In genomic region chr18:22363867-22364463, GRCh38 we compare ENCODE assay signal across 16 cellular contexts. TPM values are rescaled to one million over a fixed set of nuclear protein-coding genes. Genes with fewer than 3 reads are reported as not detected.
DNase-seq lines count a peak whose midpoint lies in the region; ATAC-seq, FAIRE-seq and TF ChIP-seq lines count a peak whose summit lies in the region.
"Had no signal": no experiment of that assay in that cellular context is flagged by ENCODE, and none has a peak within 500 bp of the region (broad histone marks: within the 10 kb centered on the region; RNA-seq: fewer than 3 reads in every experiment).

No MANE protein-coding gene starts in this region.

- H2BK120ac ChIP-seq in mesenchymal stem cell (ENCODE audit: low read depth, low read length), result no peak overlapping the region

- intact Hi-C loops in endothelial cell of umbilical vein (cut with micrococcal nuclease), result no loop called here

- H4K20me1 ChIP-seq in endothelial cell of umbilical vein (replicated peaks; ENCODE audit: control insufficient read depth, extremely low read depth, insufficient read depth, low read length), result no peaks in the 10 kb centered on the region

- no peak for TF ChIP-seq POLR2A in endothelial cell of umbilical vein (IDR thresholded peaks at IDR 0.05; ENCODE audit: low read depth, low read length)

- no peak overlapping the region for H2BK12ac ChIP-seq in mesenchymal stem cell (ENCODE audit: low read length in 2 of 2)

- no peaks in the 10 kb centered on the region for H3K79me1 ChIP-seq in mesenchymal stem cell (replicated peaks; ENCODE audit: low read length, poor library complexity, severe bottlenecking)

- BruUV-seq in endothelial cell of umbilical vein (replicated peaks; lab: Mats Ljungman, UMichigan), result no TSS peak

- H2BK15ac ChIP-seq in mesenchymal stem cell (ENCODE audit: low read depth, poor library complexity, severe bottlenecking), result no peak overlapping the region

- H3K27me3 ChIP-seq in endothelial cell of umbilical vein (ENCODE audit: control insufficient read depth in 2 of 2, insufficient read depth in 2 of 2, low read length in 2 of 2), result no peaks in the 10 kb centered on the region
- H3K27me3 ChIP-seq in mesenchymal stem cell (ENCODE audit: control insufficient read depth in 1 of 2, insufficient read depth in 1 of 2, low read length in 2 of 2), result peaks cover 13 to 26% of the 10 kb centered on the region in 2 experiments
- H3K27me3 ChIP-seq: SJSA1 had no signal

- H4K91ac ChIP-seq in mesenchymal stem cell (ENCODE audit: low read length), result no peak overlapping the region

- no peak overlapping the region for H3K18ac ChIP-seq in mesenchymal stem cell (ENCODE audit: low read depth in 1 of 2, low read length in 2 of 2)

- dilution Hi-C loops in endothelial cell of umbilical vein (cut with MboI; ENCODE audit: extremely low pct_ligation_motif_present, low sequenced_read_pairs), result no loop called here

- no peak for ATAC-seq in HG03354 (IDR thresholded peaks at IDR 0.05; ENCODE audit: poor library complexity, severe bottlenecking, unreplicated experiment)
- no peak for ATAC-seq in HG02763 (IDR thresholded peaks at IDR 0.05; ENCODE audit: unreplicated experiment)
- ATAC-seq: stimulated activated naive B cell treated with anti-CD40 and anti-IgM and Interleukin-4, amounts not matched to agents 10 μg/mL and 1 μg/mL and 100 μg/mL, for 72 hours had no signal

- H3K23ac ChIP-seq in mesenchymal stem cell (ENCODE audit: low read length in 2 of 2), result no peak overlapping the region

- DNase-seq in RPMI7951 (ENCODE audit: low read depth), result peak; percentile 31
- DNase-seq in endothelial cell of umbilical vein (ENCODE audit: low read depth, low spot score), result peak; percentile 46
- peak; percentile 12 for DNase-seq in mesenchymal stem cell
- no peak for DNase-seq in NK-92 (lab: John Stamatoyannopoulos, UW; ENCODE audit: unreplicated experiment)
- DNase-seq in activated CD8-positive, alpha-beta memory T cell treated with anti-CD3 and anti-CD28 coated beads for 24 hours, result no peak
- DNase-seq: activated effector memory CD4-positive, alpha-beta T cell treated with Interleukin-2 at 50 U/mL for 16 hours; cortex of kidney; hippocampal formation; naive B cell; stimulated activated naive B cell treated with anti-CD40 and anti-IgM and Interleukin-4, amounts not matched to agents 10 μg/mL and 1 μg/mL and 100 μg/mL, for 72 hours had no signal

- H3K27ac ChIP-seq in C4-2B (no peak overlapping the region), endothelial cell of umbilical vein (ENCODE audit: insufficient read depth, low read depth, low read length) (no peak overlapping the region), mesenchymal stem cell (ENCODE audit: low read length, poor library complexity, severe bottlenecking) (no peak overlapping the region)
- H3K27ac ChIP-seq: SJSA1 had no signal

- no peaks in the 10 kb centered on the region for H3K79me2 ChIP-seq in endothelial cell of umbilical vein (ENCODE audit: control insufficient read depth, insufficient read depth, low read length)

- no peaks in the 10 kb centered on the region for H3K9me3 ChIP-seq in endothelial cell of umbilical vein (replicated peaks; ENCODE audit: control insufficient read depth, insufficient read depth, low read length)
- H3K9me3 ChIP-seq in mesenchymal stem cell (ENCODE audit: control insufficient read depth, low read length), result no peaks in the 10 kb centered on the region
- H3K9me3 ChIP-seq: HAP-1, SJSA1 had no signal

- H2AFZ ChIP-seq in endothelial cell of umbilical vein (ENCODE audit: low read depth, low read length) (no peak overlapping the region), mesenchymal stem cell (ENCODE audit: low read depth, low read length) (no peak overlapping the region)

- H3K36me3 ChIP-seq in endothelial cell of umbilical vein (ENCODE audit: control insufficient read depth in 2 of 2, extremely low read depth in 1 of 2, insufficient read depth in 2 of 2, low read length in 2 of 2) (no peaks in the 10 kb centered on the region), mesenchymal stem cell (ENCODE audit: control insufficient read depth in 1 of 2, insufficient read depth in 2 of 2, low read depth in 1 of 2, low read length in 2 of 2) (no peaks in the 10 kb centered on the region)
- H3K36me3 ChIP-seq: HAP-1, SJSA1 had no signal

- 91% methylated on average over 1 of the region's 1 CpG for WGBS in mesenchymal stem cell

- H3K9ac ChIP-seq in endothelial cell of umbilical vein (replicated peaks; ENCODE audit: extremely low read depth, insufficient read depth, low read length), result no peak overlapping the region
- H3K9ac ChIP-seq in mesenchymal stem cell (ENCODE audit: low read length), result no peak overlapping the region

- TF ChIP-seq CTCF in C4-2B (conservative IDR thresholded peaks at IDR 0.05) (peak; percentile 16; the same call in 1 of the 2 replicates), endothelial cell of umbilical vein (IDR thresholded peaks at IDR 0.05; ENCODE audit: extremely low read depth in 1 of 2, insufficient read depth in 1 of 2, low read depth in 1 of 2, low read length in 2 of 2) (no peak)

- H2BK5ac ChIP-seq in mesenchymal stem cell (ENCODE audit: low read depth, low read length, poor library complexity, severe bottlenecking), result no peak overlapping the region

- no peak overlapping the region for H3K4ac ChIP-seq in mesenchymal stem cell (ENCODE audit: low read depth in 1 of 2, low read length in 2 of 2)

- H3K4me2 ChIP-seq in endothelial cell of umbilical vein (ENCODE audit: insufficient read depth, low read length) (no peak overlapping the region), mesenchymal stem cell (ENCODE audit: low read length, poor library complexity, severe bottlenecking) (no peak overlapping the region)

- POLR2A ChIA-PET in endothelial cell of umbilical vein (lab: Charles Lee), result no interaction called here

- H4K8ac ChIP-seq in mesenchymal stem cell (ENCODE audit: low read length), result no peak overlapping the region

- CTCF ChIA-PET in endothelial cell of umbilical vein (lab: Charles Lee), result interaction anchor here (1.0 to 1.7 kb wide), 9 partner anchors 11 to 199 kb away, joined by 3 to 7 read pairs (median 3); no protein-coding TSS in a partner anchor

- no peak overlapping the region for H2AK5ac ChIP-seq in mesenchymal stem cell (ENCODE audit: low read length, severe bottlenecking)

- FAIRE-seq in endothelial cell of umbilical vein (lab: Jason Lieb, UNC), result no peak

- no peak overlapping the region for H3K4me3 ChIP-seq in endothelial cell of umbilical vein (replicated peaks in 1 of 3; ENCODE audit: insufficient read depth in 1 of 3, low read depth in 1 of 3, low read length in 3 of 3)
- no peak overlapping the region for H3K4me3 ChIP-seq in mesenchymal stem cell (ENCODE audit: insufficient read depth in 1 of 2, low read depth in 1 of 2, low read length in 2 of 2)
- H3K4me3 ChIP-seq: HAP-1, SJSA1 had no signal

- H3K4me1 ChIP-seq in endothelial cell of umbilical vein (ENCODE audit: control insufficient read depth, extremely low read depth, insufficient read depth, low read length), result no peaks in the 10 kb centered on the region
- H3K4me1 ChIP-seq in mesenchymal stem cell (ENCODE audit: control insufficient read depth, insufficient read depth, low read depth, low read length), result no peaks in the 10 kb centered on the region
- H3K4me1 ChIP-seq: HAP-1 had no signal

- no peak overlapping the region for H3K14ac ChIP-seq in mesenchymal stem cell (ENCODE audit: low read length in 2 of 2)

- no peaks in the 10 kb centered on the region for H3K9me1 ChIP-seq in endothelial cell of umbilical vein (replicated peaks; ENCODE audit: control insufficient read depth, extremely low read depth, insufficient read depth, low read length)

TF ChIP-seq in endothelial cell of umbilical vein, 7 proteins besides CTCF, POLR2A, EP300 and RAD21:
- TF ChIP-seq, protein P1, sequence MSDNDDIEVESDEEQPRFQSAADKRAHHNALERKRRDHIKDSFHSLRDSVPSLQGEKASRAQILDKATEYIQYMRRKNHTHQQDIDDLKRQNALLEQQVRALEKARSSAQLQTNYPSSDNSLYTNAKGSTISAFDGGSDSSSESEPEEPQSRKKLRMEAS (IDR thresholded peaks at IDR 0.05; ENCODE audit: insufficient read depth, insufficient read length), result no peak
- TF ChIP-seq EZH2 (IDR thresholded peaks at IDR 0.05; ENCODE audit: borderline replicate concordance, low read depth, low read length, severe bottlenecking) (no peak), POLR2AphosphoS5 (IDR thresholded peaks at IDR 0.05; ENCODE audit: insufficient read depth, low read depth, low read length) (no peak), GATA2 (IDR thresholded peaks at IDR 0.05; ENCODE audit: insufficient read depth, insufficient read length, low read depth, low read length) (no peak), JUN (IDR thresholded peaks at IDR 0.05; ENCODE audit: borderline replicate concordance, insufficient read depth, insufficient read length, low read depth) (no peak), MYC (IDR thresholded peaks at IDR 0.05; ENCODE audit: low read depth, low read length) (no peak), FOS (IDR thresholded peaks at IDR 0.05; ENCODE audit: borderline replicate concordance, insufficient read depth, low read length) (no peak)

RNA-seq across cellular contexts. Expression of gene CTAGE1, which starts 53.8 kb away (rescaled TPM):
- total RNA-seq in RPMI7951 (2014; rRNA removed; shearing (Covaris generic)), result 0.68 and 1.3 TPM in 2 replicates
- not detected in 2 replicates for total RNA-seq in endothelial cell of umbilical vein
- polyA plus RNA-seq in endothelial cell of umbilical vein, result not detected in 2 replicates
- not detected in 2 replicates for polyA plus RNA-seq in endothelial cell of umbilical vein (2011; cell fraction: cytosol; rRNA removed)
- not detected in 2 replicates for polyA plus RNA-seq in endothelial cell of umbilical vein (2011; cell fraction: nucleus; rRNA removed)
- 0.05 TPM in 1 of 2 replicates, not detected in the other for polyA plus RNA-seq in endothelial cell of umbilical vein (2012)
- polyA minus RNA-seq in endothelial cell of umbilical vein, result not detected in 2 replicates
- polyA minus RNA-seq in endothelial cell of umbilical vein (2011; cell fraction: cytosol; rRNA and poly(A)+ RNA removed), result not detected
- not detected in 2 replicates for polyA minus RNA-seq in endothelial cell of umbilical vein (2011; cell fraction: nucleus; rRNA and poly(A)+ RNA removed)
- 0.03 TPM for polyA plus RNA-seq in mesenchymal stem cell (2013, experiment 1 of 2)
- 0.01 TPM for polyA plus RNA-seq in mesenchymal stem cell (2013, experiment 2 of 2)
- polyA plus RNA-seq: CD14-positive monocyte had no signal

Comparison
In these comparisons a context has a peak if more than half of its experiments do, and no peak if none do; other contexts are left out.
1. DNase-seq: peak in RPMI7951 (single experiment), endothelial cell of umbilical vein (single experiment) and mesenchymal stem cell (single experiment); none in NK-92 (single experiment) and activated CD8-positive, alpha-beta memory T cell treated with anti-CD3 and anti-CD28 coated beads for 24 hours (single experiment).